Comparison of ENCODE assay signal across 9 cellular contexts in the genomic region with DNA sequence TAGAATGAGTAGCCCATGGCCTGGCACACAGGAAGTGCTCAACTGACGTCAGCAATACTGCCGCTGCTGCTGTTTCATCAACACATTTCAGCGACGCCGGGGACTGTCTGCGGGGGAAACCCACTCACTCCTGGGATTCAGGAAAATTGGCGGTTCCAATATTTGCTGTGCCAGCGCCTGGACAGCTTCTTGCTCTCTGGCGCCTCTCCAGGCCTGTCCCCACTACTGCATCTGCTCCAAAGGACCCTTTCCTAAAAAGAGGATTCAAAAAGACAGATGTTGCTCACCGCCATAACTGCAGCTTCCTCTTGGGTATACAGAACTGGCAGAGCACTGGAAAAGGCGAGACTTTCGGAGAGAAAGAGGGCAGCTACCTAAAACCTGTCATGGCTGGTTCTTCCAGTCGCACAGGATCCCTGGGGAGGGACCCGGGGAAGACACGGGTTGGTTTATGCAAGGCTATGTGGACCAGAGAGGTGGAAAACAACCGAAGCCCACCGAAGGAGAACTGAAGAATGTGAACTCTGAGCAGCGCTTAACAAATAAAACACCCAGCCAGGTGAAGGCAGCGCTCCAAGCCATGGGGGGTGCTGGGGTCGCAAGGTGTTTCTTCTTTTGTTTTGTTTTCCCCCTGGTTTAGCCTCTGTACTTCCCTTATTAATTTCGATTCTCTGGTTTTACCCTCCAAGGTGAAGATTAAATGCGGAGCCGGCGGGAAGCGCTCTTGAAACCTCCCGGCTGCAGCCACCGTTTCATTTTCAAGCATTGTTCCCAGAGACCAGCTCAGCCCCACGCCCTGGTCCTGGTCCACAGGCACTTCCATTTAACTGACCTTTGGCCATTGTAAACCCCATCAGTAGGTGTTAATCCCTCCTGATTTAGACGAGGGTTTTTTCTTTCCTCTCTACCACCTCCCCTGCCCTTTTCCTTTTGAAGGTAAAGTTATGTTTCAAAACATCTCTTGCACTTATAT. TPM values are rescaled to one million over a fixed set of nuclear protein-coding genes. Genes with fewer than 3 reads are reported as not detected.
A peak's percentile ranks its signal among the peaks of the same experiment; 100 is the strongest.
DNase-seq lines count a peak whose midpoint lies in the region; ATAC-seq, FAIRE-seq and TF ChIP-seq lines count a peak whose summit lies in the region.
"Had no signal": no experiment of that assay in that cellular context is flagged by ENCODE, and none has a peak within 500 bp of the region (broad histone marks: within the 10 kb centered on the region; RNA-seq: fewer than 3 reads in every experiment).

No MANE protein-coding gene starts in this region.

- no peak overlapping the region for H3K27ac Mint-ChIP-seq in CD8-positive, alpha-beta memory T cell

- no peak overlapping the region for H3K4me3 Mint-ChIP-seq in CD8-positive, alpha-beta memory T cell

- peak; percentile 19 to 42 for DNase-seq in cardiac muscle cell (ENCODE audit: low read depth in 1 of 2, low spot score in 1 of 2)
- DNase-seq in right atrium auricular region (ENCODE audit: low spot score), result no peak
- peak; percentile 30 for DNase-seq in RWPE1 (ENCODE audit: low spot score)
- DNase-seq in heart left ventricle, result no peak
- peak; percentile 52 for DNase-seq in urothelium cell line (ENCODE audit: low spot score)
- no peak for DNase-seq in activated CD4-positive, alpha-beta T cell treated with anti-CD3 and anti-CD28 coated beads, Interleukin-2, amount 50 U/mL, for 1 hour
- DNase-seq in CD8-positive, alpha-beta memory T cell, result no peak

- no peak for TF ChIP-seq POLR2A in heart left ventricle (IDR thresholded peaks at IDR 0.05)

- no peaks in the 10 kb centered on the region for H3K4me1 Mint-ChIP-seq in CD8-positive, alpha-beta memory T cell

- H3K4me3 ChIP-seq in cardiac muscle cell (no peak overlapping the region), right atrium auricular region (no peak overlapping the region), heart left ventricle (no peak overlapping the region)
- no peak overlapping the region for H3K4me3 ChIP-seq in CD8-positive, alpha-beta memory T cell (ENCODE audit: low read length)

- intact Hi-C loops in heart left ventricle (cut with DNase I), result no loop called here

- peaks cover 0 to 2% (median 0%) of the 10 kb centered on the region in 5 donors for H3K9me3 Mint-ChIP-seq in CD8-positive, alpha-beta memory T cell

- CTCF ChIA-PET in RWPE1 (lab: Yijun Ruan, JAX), result interaction anchor here (0.5 to 2.7 kb wide), 7 partner anchors 9 to 377 kb away, joined by 3 to 11 read pairs (median 3); no protein-coding TSS in a partner anchor
- CTCF ChIA-PET in CD8-positive, alpha-beta memory T cell (lab: Charles Lee), result no interaction called here

- H3K9me3 ChIP-seq in cardiac muscle cell (ENCODE audit: low read depth) (no peaks in the 10 kb centered on the region), right atrium auricular region (no peaks in the 10 kb centered on the region), heart left ventricle (no peaks in the 10 kb centered on the region)
- H3K9me3 ChIP-seq in CD8-positive, alpha-beta memory T cell (ENCODE audit: low read length), result no peaks in the 10 kb centered on the region

- TF ChIP-seq CTCF in cardiac muscle cell (IDR thresholded peaks at IDR 0.05; ENCODE audit: low read depth, low read length), result peak; percentile 49
- TF ChIP-seq CTCF in right atrium auricular region (IDR thresholded peaks at IDR 0.05), result peak in 1 of 2 donors; percentile 55
- TF ChIP-seq CTCF in RWPE1 (conservative IDR thresholded peaks at IDR 0.05; ENCODE audit: low read depth), result peak; percentile 54
- TF ChIP-seq CTCF in heart left ventricle (IDR thresholded peaks at IDR 0.05), result peak; percentile 18 to 56 (median 32)

- FAIRE-seq in urothelium cell line (lab: Jason Lieb, UNC), result no peak
- FAIRE-seq: endometrium had no signal

- POLR2A ChIA-PET in RWPE1 (lab: Yijun Ruan, JAX; ENCODE audit: low non-redundant PET), result no interaction called here
- POLR2A ChIA-PET in CD8-positive, alpha-beta memory T cell (lab: Charles Lee), result no interaction called here

- H3K4me1 ChIP-seq in cardiac muscle cell (ENCODE audit: low read depth) (no peaks in the 10 kb centered on the region), right atrium auricular region (no peaks in the 10 kb centered on the region), heart left ventricle (no peaks in the 10 kb centered on the region)
- no peaks in the 10 kb centered on the region for H3K4me1 ChIP-seq in CD8-positive, alpha-beta memory T cell (ENCODE audit: insufficient read depth, low read length)

- H3K27ac ChIP-seq in cardiac muscle cell, result no peak overlapping the region
- no peak overlapping the region for H3K27ac ChIP-seq in right atrium auricular region
- H3K27ac ChIP-seq in RWPE1, result no peak overlapping the region
- no peak overlapping the region for H3K27ac ChIP-seq in heart left ventricle
- H3K27ac ChIP-seq in CD8-positive, alpha-beta memory T cell (ENCODE audit: low read depth, low read length), result no peak overlapping the region

- H3K36me3 ChIP-seq in cardiac muscle cell (no peaks in the 10 kb centered on the region), right atrium auricular region (no peaks in the 10 kb centered on the region), heart left ventricle (no peaks in the 10 kb centered on the region)
- H3K36me3 ChIP-seq in CD8-positive, alpha-beta memory T cell (ENCODE audit: insufficient read depth, low read length), result no peaks in the 10 kb centered on the region

- H3K36me3 Mint-ChIP-seq in CD8-positive, alpha-beta memory T cell, result no peaks in the 10 kb centered on the region

- H3K27me3 ChIP-seq in cardiac muscle cell (no peaks in the 10 kb centered on the region), right atrium auricular region (no peaks in the 10 kb centered on the region), heart left ventricle (peaks cover 0 to 33% (median 9%) of the 10 kb centered on the region in 9 donors)
- no peaks in the 10 kb centered on the region for H3K27me3 ChIP-seq in CD8-positive, alpha-beta memory T cell (ENCODE audit: insufficient read depth, low read length, poor library complexity, severe bottlenecking)

- WGBS in heart left ventricle, 4 donors, result 56 to 62% (median 59%) methylated on average over 25 to 29 of the region's 29 CpGs

- ATAC-seq in heart left ventricle (peak in 2 of 4 donors; percentile 31 to 43), GM18873 (IDR thresholded peaks at IDR 0.05; ENCODE audit: low FRiP score, unreplicated experiment) (no peak)

- H3K27me3 Mint-ChIP-seq in CD8-positive, alpha-beta memory T cell, result peaks cover 9 to 15% of the 10 kb centered on the region in 2 donors

RNA-seq across cellular contexts. Expression of a gene that starts 39.5 kb away (rescaled TPM):
- total RNA-seq in cardiac muscle cell (0.35 and 0.66 TPM in 2 replicates), right atrium auricular region (under 1 TPM in 1 of 2 donors, not detected in 1; 0.15 TPM), heart left ventricle (1 to 10 TPM in 1 of 9 donors, under 1 TPM in 2, not detected in 6; 0.07 to 1.8 (median 0.32) TPM)
- polyA plus RNA-seq in cardiac muscle cell (0.44 TPM in 1 of 2 replicates, not detected in the other), heart left ventricle (under 1 TPM in 1 of 2 donors, not detected in 1; 0.03 TPM)
- total RNA-seq in CD8-positive, alpha-beta memory T cell, result not detected
- not detected for polyA plus RNA-seq in CD8-positive, alpha-beta memory T cell

Comparison
In these comparisons a context has a peak if more than half of its experiments do, and no peak if none do; other contexts are left out.
1. DNase-seq: peak in cardiac muscle cell (2 of 2), RWPE1 (single experiment) and urothelium cell line (single experiment); none in right atrium auricular region (single experiment), heart left ventricle (0 of 5), activated CD4-positive, alpha-beta T cell treated with anti-CD3 and anti-CD28 coated beads, Interleukin-2, amount 50 U/mL, for 1 hour (single experiment) and CD8-positive, alpha-beta memory T cell (0 of 5).